In genomic region chr14:33668066-33668465, GRCh38 we compare ENCODE assay signal across 15 cellular contexts.
"Had no signal": no experiment of that assay in that cellular context is flagged by ENCODE, and none has a peak within 500 bp of the region (broad histone marks: within the 10 kb centered on the region; RNA-seq: fewer than 3 reads in every experiment).

No MANE protein-coding gene starts in this region.

- ATAC-seq: effector memory CD8-positive, alpha-beta T cell; left lung; naive thymus-derived CD8-positive, alpha-beta T cell had no signal

- DNase-seq: activated CD4-positive, alpha-beta T cell treated with anti-CD3 and anti-CD28 coated beads, Interleukin-2, amount 10 ng/mL, durations not matched to agents 7 days and 5 days; activated CD4-positive, CD25-positive, alpha-beta regulatory T cell; activated CD8-positive, alpha-beta memory T cell treated with anti-CD3 and anti-CD28 coated beads, Interleukin-2, amount 50 U/mL, for 48 hours; activated naive CD8-positive, alpha-beta T cell treated with anti-CD3 and anti-CD28 coated beads, Interleukin-2, amount 10 ng/mL, durations not matched to agents 7 days and 5 days; dermis blood vessel endothelial cell; effector memory CD8-positive, alpha-beta T cell; left lung; mesenchymal stem cell; naive thymus-derived CD8-positive, alpha-beta T cell; posterior cingulate gyrus; retina; stimulated activated CD4-positive, alpha-beta T cell treated with anti-CD3 and anti-CD28 coated beads, Interleukin-4, amount 100 ng/mL, for 24 hours; stimulated activated naive CD4-positive, alpha-beta T cell; transverse colon had no signal

- H3K36me3 Mint-ChIP-seq: activated naive CD8-positive, alpha-beta T cell treated with anti-CD3 and anti-CD28 coated beads, Interleukin-2, amount 10 ng/mL, durations not matched to agents 7 days and 5 days; naive thymus-derived CD8-positive, alpha-beta T cell had no signal

- H3K4me1 Mint-ChIP-seq: activated CD4-positive, alpha-beta T cell treated with anti-CD3 and anti-CD28 coated beads, Interleukin-2, amount 10 ng/mL, durations not matched to agents 7 days and 5 days; activated naive CD8-positive, alpha-beta T cell treated with anti-CD3 and anti-CD28 coated beads, Interleukin-2, amount 10 ng/mL, durations not matched to agents 7 days and 5 days; naive thymus-derived CD8-positive, alpha-beta T cell had no signal

- H3K36me3 ChIP-seq: left lung, neutrophil, transverse colon had no signal

- H3K27ac Mint-ChIP-seq: activated CD4-positive, alpha-beta T cell treated with anti-CD3 and anti-CD28 coated beads, Interleukin-2, amount 10 ng/mL, durations not matched to agents 7 days and 5 days; activated naive CD8-positive, alpha-beta T cell treated with anti-CD3 and anti-CD28 coated beads, Interleukin-2, amount 10 ng/mL, durations not matched to agents 7 days and 5 days; effector memory CD8-positive, alpha-beta T cell; naive thymus-derived CD8-positive, alpha-beta T cell had no signal

- H3K27ac ChIP-seq: left lung, neutrophil, transverse colon had no signal

- H3K9me3 Mint-ChIP-seq: activated naive CD8-positive, alpha-beta T cell treated with anti-CD3 and anti-CD28 coated beads, Interleukin-2, amount 10 ng/mL, durations not matched to agents 7 days and 5 days had no signal

- H3K4me3 Mint-ChIP-seq: activated CD4-positive, alpha-beta T cell treated with anti-CD3 and anti-CD28 coated beads, Interleukin-2, amount 10 ng/mL, durations not matched to agents 7 days and 5 days; activated naive CD8-positive, alpha-beta T cell treated with anti-CD3 and anti-CD28 coated beads, Interleukin-2, amount 10 ng/mL, durations not matched to agents 7 days and 5 days; effector memory CD8-positive, alpha-beta T cell; naive thymus-derived CD8-positive, alpha-beta T cell had no signal

- H3K27me3 ChIP-seq: left lung, neutrophil, transverse colon had no signal

- H3K27me3 Mint-ChIP-seq: activated CD4-positive, alpha-beta T cell treated with anti-CD3 and anti-CD28 coated beads, Interleukin-2, amount 10 ng/mL, durations not matched to agents 7 days and 5 days; activated naive CD8-positive, alpha-beta T cell treated with anti-CD3 and anti-CD28 coated beads, Interleukin-2, amount 10 ng/mL, durations not matched to agents 7 days and 5 days; effector memory CD8-positive, alpha-beta T cell had no signal

- H3K9me3 ChIP-seq: neutrophil had no signal

- H3K4me3 ChIP-seq: left lung, transverse colon had no signal

- H3K4me1 ChIP-seq: left lung, transverse colon had no signal
